In genomic region chr18:67194886-67195285, GRCh38 we compare ENCODE assay signal across 21 cellular contexts.
"Had no signal": no experiment of that assay in that cellular context is flagged by ENCODE, and none has a peak within 500 bp of the region (broad histone marks: within the 10 kb centered on the region; RNA-seq: fewer than 3 reads in every experiment).

No MANE protein-coding gene starts in this region.

- H3K9me3 ChIP-seq: esophagus muscularis mucosa, heart left ventricle, left ventricle myocardium inferior, pancreas, stomach, thoracic aorta had no signal

- H3K9me3 Mint-ChIP-seq: activated naive CD8-positive, alpha-beta T cell treated with anti-CD3 and anti-CD28 coated beads, Interleukin-2, amount 10 ng/mL, durations not matched to agents 7 days and 5 days; activated T-cell treated with anti-CD3 and anti-CD28 coated beads, Interleukin-2, amount 50 U/mL, for 72 hours; dendritic cell treated with granulocyte-macrophage colony-stimulating factor and Interleukin-4, amounts not matched to agents 40 ng/mL and 50 ng/mL, for 4 days; nephron had no signal

- H3K36me3 ChIP-seq: esophagus muscularis mucosa, heart left ventricle, left ventricle myocardium inferior, pancreas, stomach, thoracic aorta had no signal

- H3K4me3 ChIP-seq: esophagus muscularis mucosa, heart left ventricle, left ventricle myocardium inferior, pancreas, stomach, thoracic aorta had no signal

- ATAC-seq: activated T-cell treated with anti-CD3 and anti-CD28 coated beads, Interleukin-2, amount 50 U/mL, for 72 hours; heart left ventricle; pancreas had no signal

- H3K27me3 ChIP-seq: heart left ventricle, stomach had no signal

- DNase-seq: activated CD4-positive, alpha-beta T cell treated with anti-CD3 and anti-CD28 coated beads, Interleukin-2, amount 50 U/mL, for 4 hours; activated CD8-positive, alpha-beta memory T cell treated with anti-CD3 and anti-CD28 coated beads, Interleukin-2, amount 50 U/mL, for 4 hours; activated gamma-delta T cell treated with Interleukin-2 at 50 U/mL for 16 hours; activated naive CD8-positive, alpha-beta T cell treated with anti-CD3 and anti-CD28 coated beads, Interleukin-2, amount 10 ng/mL, durations not matched to agents 7 days and 5 days; activated T-cell treated with anti-CD3 and anti-CD28 coated beads, Interleukin-2, amount 50 U/mL, for 72 hours; anterior cingulate cortex; cerebellar nuclear complex; foreskin fibroblast; heart left ventricle; kidney; left ventricle myocardium inferior; mesenchymal stem cell; pancreas; stimulated activated CD4-positive, alpha-beta T cell treated with anti-CD3 and anti-CD28 coated beads, Interleukin-15, amount 100 ng/mL, for 24 hours; stimulated activated CD4-positive, alpha-beta T cell treated with anti-CD3 and anti-CD28 coated beads, Interleukin-4, amount 100 ng/mL, for 4 hours; stomach; T-helper 2 cell had no signal

- H3K4me1 Mint-ChIP-seq: nephron had no signal

- H3K27ac ChIP-seq: esophagus muscularis mucosa, heart left ventricle, left ventricle myocardium inferior, pancreas, stomach, thoracic aorta had no signal

- H3K36me3 Mint-ChIP-seq: activated naive CD8-positive, alpha-beta T cell treated with anti-CD3 and anti-CD28 coated beads, Interleukin-2, amount 10 ng/mL, durations not matched to agents 7 days and 5 days had no signal

- H3K27ac Mint-ChIP-seq: activated naive CD8-positive, alpha-beta T cell treated with anti-CD3 and anti-CD28 coated beads, Interleukin-2, amount 10 ng/mL, durations not matched to agents 7 days and 5 days; activated T-cell treated with anti-CD3 and anti-CD28 coated beads, Interleukin-2, amount 50 U/mL, for 72 hours; dendritic cell treated with granulocyte-macrophage colony-stimulating factor and Interleukin-4, amounts not matched to agents 40 ng/mL and 50 ng/mL, for 4 days; nephron had no signal

- H3K27me3 Mint-ChIP-seq: dendritic cell treated with granulocyte-macrophage colony-stimulating factor and Interleukin-4, amounts not matched to agents 40 ng/mL and 50 ng/mL, for 4 days had no signal

- H3K4me3 Mint-ChIP-seq: activated naive CD8-positive, alpha-beta T cell treated with anti-CD3 and anti-CD28 coated beads, Interleukin-2, amount 10 ng/mL, durations not matched to agents 7 days and 5 days; activated T-cell treated with anti-CD3 and anti-CD28 coated beads, Interleukin-2, amount 50 U/mL, for 72 hours; dendritic cell treated with granulocyte-macrophage colony-stimulating factor and Interleukin-4, amounts not matched to agents 40 ng/mL and 50 ng/mL, for 4 days; nephron had no signal

- H3K4me1 ChIP-seq: esophagus muscularis mucosa, heart left ventricle, left ventricle myocardium inferior, pancreas, stomach had no signal
